In genomic region chr2:2866459-2866858, GRCh38 we compare ENCODE assay signal across 23 cellular contexts.
A peak's percentile ranks its signal among the peaks of the same experiment; 100 is the strongest.
DNase-seq lines count a peak whose midpoint lies in the region.
"Had no signal": no experiment of that assay in that cellular context is flagged by ENCODE, and none has a peak within 500 bp of the region (broad histone marks: within the 10 kb centered on the region; RNA-seq: fewer than 3 reads in every experiment).

No MANE protein-coding gene starts in this region.

- no CpG with 5 or more reads among the region's 14 CpGs for WGBS in neuronal stem cell (ENCODE audit: extremely low coverage in 2 of 2, insufficient read length in 2 of 2, insufficient replicate concordance in 1 of 2), 2 donors

- H2BK15ac ChIP-seq in neuronal stem cell (ENCODE audit: low read length) = no peak overlapping the region

- H2BK120ac ChIP-seq in neuronal stem cell (ENCODE audit: low read depth, low read length) = no peak overlapping the region

- H3K27ac ChIP-seq in neuronal stem cell (replicated peaks; ENCODE audit: low read length) = no peak overlapping the region
- H3K27ac ChIP-seq: C4-2B, PC-9 had no signal

- peaks cover 0 to 2% of the 10 kb centered on the region in 2 donors for H3K9me3 ChIP-seq in neuronal stem cell (replicated peaks in 1 of 2; ENCODE audit: control insufficient read depth in 2 of 2, insufficient read depth in 1 of 2, low read depth in 1 of 2, low read length in 2 of 2)
- H3K9me3 ChIP-seq: Caco-2 had no signal

- no peaks in the 10 kb centered on the region for H3K27me3 ChIP-seq in neuronal stem cell (ENCODE audit: control insufficient read depth in 3 of 3, insufficient read depth in 3 of 3, low read depth in 1 of 3, low read length in 3 of 3)

- H3K14ac ChIP-seq in neuronal stem cell (ENCODE audit: low read length) = no peak overlapping the region

- no peak overlapping the region for H2BK12ac ChIP-seq in neuronal stem cell (ENCODE audit: low read length)

- no peak overlapping the region for H2AK5ac ChIP-seq in neuronal stem cell (ENCODE audit: low read depth, low read length)

- H4K91ac ChIP-seq in neuronal stem cell (ENCODE audit: low read depth, low read length, poor library complexity) = no peak overlapping the region

- peak overlapping the region; percentile 88 for H3K18ac ChIP-seq in neuronal stem cell (ENCODE audit: low read length)

- H2BK5ac ChIP-seq in neuronal stem cell (ENCODE audit: low read length) = no peak overlapping the region

- H3K23ac ChIP-seq in neuronal stem cell (ENCODE audit: low read depth, low read length, poor library complexity) = no peak overlapping the region

- H3K36me3 ChIP-seq in neuronal stem cell (replicated peaks in 1 of 2; ENCODE audit: control insufficient read depth in 2 of 2, insufficient read depth in 2 of 2, low read length in 2 of 2) = no peaks in the 10 kb centered on the region

- no peak overlapping the region for H2AFZ ChIP-seq in neuronal stem cell (ENCODE audit: low read length)
- H2AFZ ChIP-seq: PC-9 had no signal

- no peak overlapping the region for H4K8ac ChIP-seq in neuronal stem cell (ENCODE audit: low read depth, low read length)

- no peak overlapping the region for H3K4me2 ChIP-seq in neuronal stem cell (ENCODE audit: insufficient read depth, low read length, poor library complexity, severe bottlenecking)
- H3K4me2 ChIP-seq: PC-9 had no signal

- H3K4ac ChIP-seq in neuronal stem cell (ENCODE audit: low read length) = no peak overlapping the region

- DNase-seq in DMS153 (lab: John Stamatoyannopoulos, UW) (peak; percentile 59), DMS153 treated with DMSO at 0.1 percent for 48 hours (lab: John Stamatoyannopoulos, UW; ENCODE audit: unreplicated experiment) (no peak), NCI-H2171 treated with DMSO at 0.1 percent for 48 hours (lab: John Stamatoyannopoulos, UW) (peak; percentile 63), SHP77 treated with DMSO at 0.1 percent for 48 hours (lab: John Stamatoyannopoulos, UW) (peak; percentile 96), neuronal stem cell (ENCODE audit: low spot score) (no peak), AG20443 (ENCODE audit: low spot score) (no peak), NCI-H1105 (lab: John Stamatoyannopoulos, UW) (no peak), anterior cingulate cortex (lab: John Stamatoyannopoulos, UW) (no peak)
- DNase-seq: 8988T; Caco-2; CD8-positive, alpha-beta T cell; H9; KBM-7; MV-4-11; NCI-H1105 treated with DMSO at 0.1 percent for 48 hours; NCI-H146; NCI-H1930; NCI-H345; NCI-H526 treated with DMSO at 0.1 percent for 48 hours; PC-9; Right ventricle myocardium superior; RPMI8226 had no signal

- no peaks in the 10 kb centered on the region for H3K79me1 ChIP-seq in neuronal stem cell (ENCODE audit: low read depth, low read length)

- H3K9ac ChIP-seq in neuronal stem cell (ENCODE audit: low read depth, low read length, poor library complexity) = no peak overlapping the region

- no peak overlapping the region for H3K4me3 ChIP-seq in neuronal stem cell (ENCODE audit: low read length in 2 of 2)
- H3K4me3 ChIP-seq: PC-9 had no signal

- H3K4me1 ChIP-seq in neuronal stem cell (ENCODE audit: control insufficient read depth in 2 of 2, insufficient read depth in 1 of 2, low read depth in 1 of 2, low read length in 2 of 2) = peaks cover 0 to 4% of the 10 kb centered on the region in 2 donors
- H3K4me1 ChIP-seq: Caco-2 had no signal

Comparison
In these comparisons a context has a peak if more than half of its experiments do, and no peak if none do; other contexts are left out.
1. DNase-seq: peak in DMS153 (single experiment), NCI-H2171 treated with DMSO at 0.1 percent for 48 hours (single experiment) and SHP77 treated with DMSO at 0.1 percent for 48 hours (single experiment); none in DMS153 treated with DMSO at 0.1 percent for 48 hours (single experiment), neuronal stem cell (single experiment), AG20443 (single experiment), NCI-H1105 (single experiment) and anterior cingulate cortex (0 of 58).